13 cellular contexts compared by ENCODE assay signal in the genomic region with DNA sequence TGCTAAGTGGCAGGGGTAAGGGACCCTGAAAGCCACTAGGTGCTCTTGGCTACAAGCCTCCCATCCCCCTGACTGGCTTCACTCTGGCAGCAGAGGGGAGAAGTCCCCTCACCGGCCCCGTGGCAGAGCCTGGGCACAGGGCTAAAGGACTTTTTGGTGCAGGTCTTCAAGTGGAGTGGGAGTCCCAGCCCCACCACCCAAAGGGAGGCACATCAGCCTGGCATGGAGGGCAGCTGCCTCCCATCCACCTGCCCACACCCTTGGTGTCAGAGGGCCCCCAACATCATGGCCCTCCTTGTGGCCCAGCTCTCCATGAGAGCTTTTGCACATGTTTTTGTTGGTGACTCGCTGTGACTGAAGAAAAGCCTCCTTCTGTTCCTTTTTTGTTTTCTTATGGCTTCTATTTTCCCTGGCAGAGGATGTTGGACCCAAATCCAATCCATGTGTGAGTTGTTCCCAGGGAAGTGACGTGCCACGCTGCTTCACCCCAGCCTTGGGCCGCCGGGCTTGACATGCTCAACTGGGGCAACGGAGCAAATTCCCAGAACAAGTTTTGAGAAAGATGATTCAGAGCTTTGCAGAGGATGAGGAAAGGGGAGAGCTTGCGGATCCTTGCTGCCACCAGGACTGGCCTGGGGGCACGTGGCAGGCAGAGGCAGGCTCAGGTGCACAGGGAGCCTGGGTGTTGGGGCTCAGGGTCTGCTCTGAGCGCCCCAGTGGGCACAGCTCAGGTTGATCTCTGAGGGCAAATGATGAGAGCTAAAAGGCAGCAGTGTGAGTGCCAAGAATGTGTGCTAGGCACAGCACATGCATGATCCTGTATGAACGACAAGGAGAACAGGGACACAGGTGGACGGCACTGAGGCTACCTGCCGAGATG. TPM values are rescaled to one million over a fixed set of nuclear protein-coding genes. Genes with fewer than 3 reads are reported as not detected.
DNase-seq lines count a peak whose midpoint lies in the region; ATAC-seq lines count a peak whose summit lies in the region.
"Had no signal": no experiment of that assay in that cellular context is flagged by ENCODE, and none has a peak within 500 bp of the region (broad histone marks: within the 10 kb centered on the region; RNA-seq: fewer than 3 reads in every experiment).

No MANE protein-coding gene starts in this region.

- peak overlapping the region; percentile 43 for H3K27ac ChIP-seq in adipose tissue (ENCODE audit: low read depth, low read length)
- H3K27ac ChIP-seq in skin epidermis: peak overlapping the region in 20 of 21 experiments; percentile 69 to 99 (median 92)

- peak; percentile 0 to 27 for ATAC-seq in left cardiac atrium
- ATAC-seq in GM18502 (IDR thresholded peaks at IDR 0.05; ENCODE audit: poor library complexity, unreplicated experiment): no peak
- no peak for ATAC-seq in HG03521 (IDR thresholded peaks at IDR 0.05; ENCODE audit: unreplicated experiment)
- ATAC-seq in HG03135 (IDR thresholded peaks at IDR 0.05; ENCODE audit: unreplicated experiment): no peak
- no peak for ATAC-seq in GM19452 (IDR thresholded peaks at IDR 0.05; ENCODE audit: unreplicated experiment)

- DNase-seq in GM03348 (ENCODE audit: low spot score): peak; percentile 82
- peak; percentile 75 for DNase-seq in left cardiac atrium
- DNase-seq: activated gamma-delta T cell treated with Interleukin-2 at 50 U/mL for 16 hours; H7; stimulated activated CD4-positive, alpha-beta T cell treated with anti-CD3 and anti-CD28 coated beads, Interleukin-2, amount 100 ng/mL, for 48 hours had no signal

- H3K4me3 ChIP-seq in skin epidermis: no peak overlapping the region
- H3K4me3 ChIP-seq: K562 had no signal

- intact Hi-C loops in left cardiac atrium (cut with DNase I): no loop called here

- 85 to 90% (median 89%) methylated on average over 14 of the region's 14 CpGs for WGBS in adipose tissue, 3 donors

RNA-seq across cellular contexts. Expression of gene AEBP1, which starts 1.9 kb away (rescaled TPM):
- polyA plus RNA-seq in adipose tissue: 10 to 100 TPM; 10.2 to 71.6 (median 65.6) TPM
- total RNA-seq in left cardiac atrium: 100 to 1,000 TPM in 1 of 2 donors, 10 to 100 TPM in 1; 65.0 to 117 TPM
- total RNA-seq: SK-MEL-5 had no signal

RNA-seq across cellular contexts. Expression of gene POLM, which starts 19.9 kb away (rescaled TPM):
- polyA plus RNA-seq in adipose tissue: 10 to 100 TPM in 2 of 3 donors, 1 to 10 TPM in 1; 8.8 to 13.9 (median 11.3) TPM
- total RNA-seq in left cardiac atrium: 10 to 100 TPM; 20.0 to 22.1 TPM

RNA-seq across cellular contexts. Expression of gene POLD2, which starts 21.1 kb away (rescaled TPM):
- polyA plus RNA-seq in adipose tissue: 100 to 1,000 TPM in 1 of 3 donors, 10 to 100 TPM in 2; 51.4 to 116 (median 96.0) TPM
- total RNA-seq in left cardiac atrium: 10 to 100 TPM; 95.8 to 98.9 TPM

RNA-seq across cellular contexts. Expression of gene PGAM2, which starts 36.8 kb away (rescaled TPM):
- 1 to 10 TPM; 1.3 to 5.4 (median 2.1) TPM for polyA plus RNA-seq in adipose tissue
- 1,000 to 10,000 TPM in 1 of 2 donors, 100 to 1,000 TPM in 1; 799 to 1,159 TPM for total RNA-seq in left cardiac atrium
- total RNA-seq: K562, SK-MEL-5 had no signal
- polyA plus RNA-seq: K562 had no signal

RNA-seq across cellular contexts. Expression of gene MYL7, which starts 38.9 kb away (rescaled TPM):
- 10 to 100 TPM in 1 of 3 donors, under 1 TPM in 2; 0.15 to 57.8 (median 0.18) TPM for polyA plus RNA-seq in adipose tissue
- total RNA-seq in left cardiac atrium: over 10,000 TPM; 20,486 to 20,690 TPM
- total RNA-seq: K562, SK-MEL-5 had no signal
- polyA plus RNA-seq: K562 had no signal

Comparison
In these comparisons a context has a peak if more than half of its experiments do, and no peak if none do; other contexts are left out.
1. ATAC-seq: peak in left cardiac atrium (2 of 2); none in GM18502 (single experiment), HG03521 (single experiment), HG03135 (single experiment) and GM19452 (single experiment).